8 cellular contexts compared by ENCODE assay signal in genomic region chr2:36966370-36967235, GRCh38. TPM values are rescaled to one million over a fixed set of nuclear protein-coding genes. Genes with fewer than 3 reads are reported as not detected.
DNase-seq lines count a peak whose midpoint lies in the region; ATAC-seq, FAIRE-seq and TF ChIP-seq lines count a peak whose summit lies in the region.

Gene STRN (minus strand): TSS chr2:36966536. CDS start chr2:36966463, 73 bp downstream.

- H3K36me3 ChIP-seq in OCI-LY3 (replicated peaks; ENCODE audit: low read depth, low read length) (no peaks in the 10 kb centered on the region), endothelial cell of umbilical vein (ENCODE audit: control insufficient read depth in 2 of 2, extremely low read depth in 1 of 2, insufficient read depth in 2 of 2, low read length in 2 of 2) (no peaks in the 10 kb centered on the region)

- H2AFZ ChIP-seq in OCI-LY3 (ENCODE audit: low read depth, low read length) (peak within 1 kb of the TSS; percentile 96), endothelial cell of umbilical vein (ENCODE audit: low read depth, low read length) (peak within 1 kb of the TSS; percentile 98)

- peaks cover 31% of the 10 kb centered on the region for H3K4me1 ChIP-seq in OCI-LY3 (ENCODE audit: low read length)
- peaks cover 19% of the 10 kb centered on the region for H3K4me1 ChIP-seq in endothelial cell of umbilical vein (ENCODE audit: control insufficient read depth, extremely low read depth, insufficient read depth, low read length)
- peaks cover 29% of the 10 kb centered on the region for H3K4me1 ChIP-seq in mononuclear cell (ENCODE audit: insufficient read depth, low read length)

- FAIRE-seq in endothelial cell of umbilical vein (lab: Jason Lieb, UNC): peak; percentile 88

- H3K4me3 ChIP-seq in OCI-LY3 (ENCODE audit: low read length) (peak within 1 kb of the TSS; percentile 96), endothelial cell of umbilical vein (replicated peaks in 1 of 3; ENCODE audit: insufficient read depth in 1 of 3, low read depth in 1 of 3, low read length in 3 of 3) (peak within 1 kb of the TSS; percentile 66 to 85 (median 85)), mononuclear cell (ENCODE audit: low read length) (peak within 1 kb of the TSS; percentile 83)

- no peaks in the 10 kb centered on the region for H3K9me1 ChIP-seq in endothelial cell of umbilical vein (replicated peaks; ENCODE audit: control insufficient read depth, extremely low read depth, insufficient read depth, low read length)

- no peak for TF ChIP-seq CTCF in OCI-LY3 (IDR thresholded peaks at IDR 0.05; ENCODE audit: low read depth, low read length)
- no peak for TF ChIP-seq CTCF in endothelial cell of umbilical vein (IDR thresholded peaks at IDR 0.05; ENCODE audit: extremely low read depth in 1 of 2, insufficient read depth in 1 of 2, low read depth in 1 of 2, low read length in 2 of 2)

- dilution Hi-C loops in endothelial cell of umbilical vein (cut with MboI; ENCODE audit: extremely low pct_ligation_motif_present, low sequenced_read_pairs): no loop called here

- H4K20me1 ChIP-seq in OCI-LY3 (ENCODE audit: insufficient read depth, low read length) (peaks cover 10% of the 10 kb centered on the region; the same call in 1 of the 2 replicates), endothelial cell of umbilical vein (replicated peaks; ENCODE audit: control insufficient read depth, extremely low read depth, insufficient read depth, low read length) (no peaks in the 10 kb centered on the region)

- H3K27me3 ChIP-seq in OCI-LY3 (ENCODE audit: low read depth, low read length): no peaks in the 10 kb centered on the region
- no peaks in the 10 kb centered on the region for H3K27me3 ChIP-seq in endothelial cell of umbilical vein (ENCODE audit: control insufficient read depth in 2 of 2, insufficient read depth in 2 of 2, low read length in 2 of 2)
- no peaks in the 10 kb centered on the region for H3K27me3 ChIP-seq in mononuclear cell (ENCODE audit: insufficient read depth, low read length)

- peaks cover 32% of the 10 kb centered on the region for H3K79me2 ChIP-seq in OCI-LY3 (ENCODE audit: low read length)
- H3K79me2 ChIP-seq in endothelial cell of umbilical vein (ENCODE audit: control insufficient read depth, insufficient read depth, low read length): peaks cover 37% of the 10 kb centered on the region

- peak within 1 kb of the TSS; percentile 88 for H3K9ac ChIP-seq in OCI-LY3 (ENCODE audit: low read length)
- peak within 1 kb of the TSS; percentile 83 for H3K9ac ChIP-seq in endothelial cell of umbilical vein (replicated peaks; ENCODE audit: extremely low read depth, insufficient read depth, low read length)

- BruUV-seq in endothelial cell of umbilical vein (replicated peaks; lab: Mats Ljungman, UMichigan): TSS peak; percentile 83

- DNase-seq in DMS 273 (lab: John Stamatoyannopoulos, UW; ENCODE audit: unreplicated experiment) (peak; percentile 99), HuH-7.5 (ENCODE audit: low spot score) (peak; percentile 83), endothelial cell of umbilical vein (ENCODE audit: low read depth, low spot score) (peak; percentile 97)
- peak; percentile 97 for DNase-seq in activated CD8-positive, alpha-beta memory T cell treated with anti-CD3 and anti-CD28 coated beads, Interleukin-2, amount 50 U/mL, for 48 hours
- peak; percentile 93 to 99 for DNase-seq in stimulated activated CD8-positive, alpha-beta memory T cell treated with anti-CD3 and anti-CD28 coated beads, Interleukin-2, amount 100 ng/mL, for 48 hours (ENCODE audit: low read depth in 2 of 2)

- intact Hi-C loops in endothelial cell of umbilical vein (cut with micrococcal nuclease): loop anchor here (2.0 to 5.0 kb wide), 3 partner anchors 36 to 116 kb away; partner anchors contain the start of genes GPATCH11 and HEATR5B

- H3K9me3 ChIP-seq in OCI-LY3 (ENCODE audit: insufficient read depth, low read length) (no peaks in the 10 kb centered on the region), endothelial cell of umbilical vein (replicated peaks; ENCODE audit: control insufficient read depth, insufficient read depth, low read length) (no peaks in the 10 kb centered on the region), mononuclear cell (ENCODE audit: low read depth, low read length) (no peaks in the 10 kb centered on the region)

- H3K4me2 ChIP-seq in OCI-LY3 (ENCODE audit: low read length) (peak within 1 kb of the TSS; percentile 94), endothelial cell of umbilical vein (ENCODE audit: insufficient read depth, low read length) (peak within 1 kb of the TSS; percentile 93)

- H3K27ac ChIP-seq in OCI-LY3 (ENCODE audit: low read length): peak within 1 kb of the TSS; percentile 84
- peak within 1 kb of the TSS; percentile 53 for H3K27ac ChIP-seq in endothelial cell of umbilical vein (ENCODE audit: insufficient read depth, low read depth, low read length)

- POLR2A ChIA-PET in endothelial cell of umbilical vein (lab: Charles Lee): interaction anchor here (0.5 to 0.6 kb wide), 2 partner anchors 83 to 534 kb away, joined by 3 to 8 read pairs; no protein-coding TSS in a partner anchor

- ATAC-seq in GM21528 (IDR thresholded peaks at IDR 0.05; ENCODE audit: low FRiP score, unreplicated experiment): peak; percentile 98

- TF ChIP-seq POLR2A in endothelial cell of umbilical vein (IDR thresholded peaks at IDR 0.05; ENCODE audit: low read depth, low read length): peak; percentile 74

- CTCF ChIA-PET in endothelial cell of umbilical vein (lab: Charles Lee): interaction anchor here (0.8 to 1.6 kb wide), 6 partner anchors 16 to 181 kb away, joined by 3 to 4 read pairs (median 3); no protein-coding TSS in a partner anchor

TF ChIP-seq in endothelial cell of umbilical vein, 7 proteins besides CTCF, POLR2A, EP300 and RAD21:
- TF ChIP-seq GATA2 (IDR thresholded peaks at IDR 0.05; ENCODE audit: insufficient read depth, insufficient read length, low read depth, low read length): no peak
- TF ChIP-seq JUN (IDR thresholded peaks at IDR 0.05; ENCODE audit: borderline replicate concordance, insufficient read depth, insufficient read length, low read depth): no peak
- TF ChIP-seq FOS (IDR thresholded peaks at IDR 0.05; ENCODE audit: borderline replicate concordance, insufficient read depth, low read length): peak; percentile 7
- no peak for TF ChIP-seq MYC (IDR thresholded peaks at IDR 0.05; ENCODE audit: low read depth, low read length)
- TF ChIP-seq EZH2 (IDR thresholded peaks at IDR 0.05; ENCODE audit: borderline replicate concordance, low read depth, low read length, severe bottlenecking): no peak
- peak; percentile 73 for TF ChIP-seq POLR2AphosphoS5 (IDR thresholded peaks at IDR 0.05; ENCODE audit: insufficient read depth, low read depth, low read length)
- TF ChIP-seq MAX (IDR thresholded peaks at IDR 0.05; ENCODE audit: insufficient read depth, insufficient read length): no peak

RNA-seq across cellular contexts. Expression of gene STRN, which starts in this region (rescaled TPM):
- 32.6 and 33.4 TPM in 2 replicates for total RNA-seq in endothelial cell of umbilical vein
- polyA plus RNA-seq in endothelial cell of umbilical vein: 6.7 and 7.6 TPM in 2 replicates
- polyA plus RNA-seq in endothelial cell of umbilical vein (2011; cell fraction: cytosol; rRNA removed): 8.1 and 8.3 TPM in 2 replicates
- 15.6 and 20.4 TPM in 2 replicates for polyA plus RNA-seq in endothelial cell of umbilical vein (2011; cell fraction: nucleus; rRNA removed)
- 15.9 and 22.0 TPM in 2 replicates for polyA plus RNA-seq in endothelial cell of umbilical vein (2012)
- polyA minus RNA-seq in endothelial cell of umbilical vein: 33.3 and 34.2 TPM in 2 replicates
- polyA minus RNA-seq in endothelial cell of umbilical vein (2011; cell fraction: cytosol; rRNA and poly(A)+ RNA removed): 15.2 TPM
- 27.1 and 32.7 TPM in 2 replicates for polyA minus RNA-seq in endothelial cell of umbilical vein (2011; cell fraction: nucleus; rRNA and poly(A)+ RNA removed)
- total RNA-seq in mononuclear cell: 18.5 TPM

Comparison
In these comparisons a context has a peak if more than half of its experiments do, and no peak if none do; other contexts are left out.
1. Peak in every context shown above with its lines: DNase-seq, ATAC-seq, H3K4me3 ChIP-seq and H3K27ac ChIP-seq.